In genomic region chr3:149340310-149340933, GRCh38 we compare ENCODE assay signal across 11 cellular contexts. TPM values are rescaled to one million over a fixed set of nuclear protein-coding genes. Genes with fewer than 3 reads are reported as not detected.
DNase-seq lines count a peak whose midpoint lies in the region; ATAC-seq and TF ChIP-seq lines count a peak whose summit lies in the region.
"Had no signal": no experiment of that assay in that cellular context is flagged by ENCODE, and none has a peak within 500 bp of the region (broad histone marks: within the 10 kb centered on the region; RNA-seq: fewer than 3 reads in every experiment).

No MANE protein-coding gene starts in this region.

- H3K9me2 ChIP-seq in HCT116 (ENCODE audit: insufficient read depth), result no peaks in the 10 kb centered on the region

- POLR2A ChIA-PET in HCT116 (lab: Charles Lee), result interaction anchor here (1.2 kb wide), 1 partner anchor 10 kb away, joined by 4 read pairs; no protein-coding TSS in a partner anchor
- POLR2A ChIA-PET in RWPE1 (lab: Yijun Ruan, JAX; ENCODE audit: low non-redundant PET), result no interaction called here
- POLR2A ChIA-PET in CD4-positive, alpha-beta memory T cell (lab: Charles Lee; ENCODE audit: partially characterized antibody), result no interaction called here

- peak overlapping the region; percentile 47 for H2AFZ ChIP-seq in HCT116 (ENCODE audit: low read depth, low read length, poor library complexity, severe bottlenecking)

- peak overlapping the region; percentile 70 for H3K27ac ChIP-seq in HCT116 (ENCODE audit: low read depth, low read length)
- H3K27ac ChIP-seq in RWPE1, result peak overlapping the region; percentile 73; the same call in 1 of the 2 replicates
- peak overlapping the region; percentile 77 to 97 (median 85) for H3K27ac ChIP-seq in heart right ventricle
- H3K27ac ChIP-seq in CD4-positive, alpha-beta memory T cell (ENCODE audit: low read depth, low read length), result no peak overlapping the region
- H3K27ac ChIP-seq: KMS-11 had no signal

- TF ChIP-seq RAD21 in HCT116 (IDR thresholded peaks at IDR 0.05; ENCODE audit: low read depth), result no peak

- H3K9ac ChIP-seq in HCT116 (ENCODE audit: low read length), result peak overlapping the region; percentile 52
- H3K9ac ChIP-seq in skeletal muscle satellite cell (ENCODE audit: low read depth, low read length), result peak overlapping the region; percentile 84
- H3K9ac ChIP-seq: KMS-11 had no signal

- DNase-seq in HCT116 (ENCODE audit: low read depth, low spot score) (no peak), RWPE1 (ENCODE audit: low spot score) (no peak), heart right ventricle (no peak), NAMALWA (ENCODE audit: low spot score) (no peak), GF-D8 (lab: John Stamatoyannopoulos, UW) (no peak)
- no peak for DNase-seq in CD4-positive, alpha-beta memory T cell
- DNase-seq in activated T-helper 2 cell treated with anti-CD3 and anti-CD28 coated beads, Interferon-gamma antibody, Interleukin-2, Interleukin-4, amounts not matched to agents 10 μg/mL and 5 μg/mL and 100 μg/mL, durations not matched to agents 14 hours and 24 hours and 36 hours (ENCODE audit: low spot score), result no peak
- DNase-seq: activated CD4-positive, alpha-beta memory T cell treated with anti-CD3 and anti-CD28 coated beads, Interleukin-2, amount 10 ng/mL, durations not matched to agents 7 days and 5 days had no signal

- RAD21 ChIA-PET in HCT116 (lab: Charles Lee; ENCODE audit: low non-redundant PET in 1 of 2, low total read pairs in 2 of 2, uncharacterized antibody in 2 of 2, unreplicated experiment in 2 of 2), result no interaction called here

- no peaks in the 10 kb centered on the region for H4K20me1 ChIP-seq in HCT116 (ENCODE audit: insufficient read depth)

- H3K27me3 ChIP-seq in HCT116 (ENCODE audit: insufficient read depth, low read length), result no peaks in the 10 kb centered on the region
- H3K27me3 ChIP-seq in heart right ventricle, result no peaks in the 10 kb centered on the region
- H3K27me3 ChIP-seq in skeletal muscle satellite cell (ENCODE audit: control insufficient read depth, insufficient read depth, low read length), result no peaks in the 10 kb centered on the region
- H3K27me3 ChIP-seq in CD4-positive, alpha-beta memory T cell (ENCODE audit: insufficient read depth, low read length), result no peaks in the 10 kb centered on the region

- H3K36me3 ChIP-seq in HCT116 (ENCODE audit: control insufficient read depth in 1 of 2, insufficient read depth in 2 of 2, low read length in 2 of 2) (no peaks in the 10 kb centered on the region), heart right ventricle (no peaks in the 10 kb centered on the region), skeletal muscle satellite cell (ENCODE audit: insufficient read depth, low read length) (no peaks in the 10 kb centered on the region)
- H3K36me3 ChIP-seq in CD4-positive, alpha-beta memory T cell (ENCODE audit: insufficient read depth, low read length), result no peaks in the 10 kb centered on the region

- H3K4me2 ChIP-seq in HCT116 (ENCODE audit: low read length) (peak overlapping the region; percentile 74), skeletal muscle satellite cell (ENCODE audit: low read length) (peak overlapping the region; percentile 78)
- H3K4me2 ChIP-seq: KMS-11 had no signal

- peak overlapping the region; percentile 21 to 40 for H3K4me3 ChIP-seq in HCT116 (replicated peaks in 1 of 2; ENCODE audit: low read depth in 1 of 2, low read length in 2 of 2)
- peak overlapping the region in 4 of 10 donors; percentile 0 to 29 (median 12) for H3K4me3 ChIP-seq in heart right ventricle
- peak overlapping the region; percentile 51 for H3K4me3 ChIP-seq in skeletal muscle satellite cell (ENCODE audit: low read length)
- H3K4me3 ChIP-seq in CD4-positive, alpha-beta memory T cell (ENCODE audit: low read length in 2 of 2), result no peak overlapping the region

- 25 to 30% methylated on average over 1 of the region's 1 CpG for WGBS in heart right ventricle, 2 donors

- H3K4me3 Mint-ChIP-seq in CD4-positive, alpha-beta memory T cell, result no peak overlapping the region
- no peak overlapping the region for H3K4me3 Mint-ChIP-seq in activated T-helper 2 cell treated with anti-CD3 and anti-CD28 coated beads, Interferon-gamma antibody, Interleukin-2, Interleukin-4, amounts not matched to agents 10 μg/mL and 5 μg/mL and 100 μg/mL, durations not matched to agents 14 hours and 24 hours and 36 hours (ENCODE audit: low read depth)
- H3K4me3 Mint-ChIP-seq: activated CD4-positive, alpha-beta memory T cell treated with anti-CD3 and anti-CD28 coated beads, Interleukin-2, amount 10 ng/mL, durations not matched to agents 7 days and 5 days; stimulated activated memory B cell treated with anti-CD40 and anti-IgM and Interleukin-4, amounts not matched to agents 10 μg/mL and 1 μg/mL and 100 μg/mL, for 72 hours had no signal

- no peak for TF ChIP-seq CTCF in HCT116 (IDR thresholded peaks at IDR 0.05 in 2 of 3, conservative IDR thresholded peaks at IDR 0.05 in 1 of 3; ENCODE audit: borderline replicate concordance in 1 of 3, insufficient read depth in 1 of 3, low read depth in 2 of 3, low read length in 2 of 3)
- TF ChIP-seq CTCF in RWPE1 (conservative IDR thresholded peaks at IDR 0.05; ENCODE audit: low read depth), result no peak
- TF ChIP-seq CTCF in heart right ventricle (IDR thresholded peaks at IDR 0.05), result no peak

- no peaks in the 10 kb centered on the region for H3K79me2 ChIP-seq in HCT116 (ENCODE audit: insufficient read depth, low read length)

- CTCF ChIA-PET in HCT116 (lab: Charles Lee), result no interaction called here
- CTCF ChIA-PET in RWPE1 (lab: Yijun Ruan, JAX), result interaction anchor here (0.7 kb wide), 1 partner anchor 350 kb away, joined by 3 read pairs; no protein-coding TSS in a partner anchor
- CTCF ChIA-PET in CD4-positive, alpha-beta memory T cell (lab: Charles Lee; ENCODE audit: partially characterized antibody), result interaction anchor here (1.0 to 1.8 kb wide), 2 partner anchors 11 to 17 kb away, joined by 4 to 5 read pairs; no protein-coding TSS in a partner anchor

- no TSS peak for BruUV-seq in HCT116 (replicated peaks; lab: Mats Ljungman, UMichigan)

- TF ChIP-seq POLR2A in HCT116 (IDR thresholded peaks at IDR 0.05; ENCODE audit: borderline replicate concordance, extremely low read depth, insufficient read depth, insufficient read length), result no peak

- H3K4me1 Mint-ChIP-seq in CD4-positive, alpha-beta memory T cell, result peaks cover 0 to 3% (median 1%) of the 10 kb centered on the region in 4 donors
- H3K4me1 Mint-ChIP-seq in activated T-helper 2 cell treated with anti-CD3 and anti-CD28 coated beads, Interferon-gamma antibody, Interleukin-2, Interleukin-4, amounts not matched to agents 10 μg/mL and 5 μg/mL and 100 μg/mL, durations not matched to agents 14 hours and 24 hours and 36 hours (ENCODE audit: low read depth), result no peaks in the 10 kb centered on the region

- H3K36me3 Mint-ChIP-seq in CD4-positive, alpha-beta memory T cell, result no peaks in the 10 kb centered on the region
- H3K36me3 Mint-ChIP-seq in activated T-helper 2 cell treated with anti-CD3 and anti-CD28 coated beads, Interferon-gamma antibody, Interleukin-2, Interleukin-4, amounts not matched to agents 10 μg/mL and 5 μg/mL and 100 μg/mL, durations not matched to agents 14 hours and 24 hours and 36 hours (ENCODE audit: low read depth), result no peaks in the 10 kb centered on the region
- H3K36me3 Mint-ChIP-seq: stimulated activated memory B cell treated with anti-CD40 and anti-IgM and Interleukin-4, amounts not matched to agents 10 μg/mL and 1 μg/mL and 100 μg/mL, for 72 hours had no signal

- H3K4me1 ChIP-seq in HCT116 (ENCODE audit: control insufficient read depth in 1 of 2, insufficient read depth in 2 of 2, low read length in 2 of 2) (peaks cover 13 to 54% of the 10 kb centered on the region in 2 experiments; a peak in 3 of 4 replicates), heart right ventricle (peaks cover 8 to 63% (median 34%) of the 10 kb centered on the region in 9 donors), skeletal muscle satellite cell (ENCODE audit: control insufficient read depth, insufficient read depth, low read length) (peaks cover 45% of the 10 kb centered on the region)
- H3K4me1 ChIP-seq in CD4-positive, alpha-beta memory T cell (ENCODE audit: insufficient read depth, low read length), result no peaks in the 10 kb centered on the region

- no peak overlapping the region for H3K27ac Mint-ChIP-seq in CD4-positive, alpha-beta memory T cell
- no peak overlapping the region for H3K27ac Mint-ChIP-seq in activated T-helper 2 cell treated with anti-CD3 and anti-CD28 coated beads, Interferon-gamma antibody, Interleukin-2, Interleukin-4, amounts not matched to agents 10 μg/mL and 5 μg/mL and 100 μg/mL, durations not matched to agents 14 hours and 24 hours and 36 hours
- H3K27ac Mint-ChIP-seq: activated CD4-positive, alpha-beta memory T cell treated with anti-CD3 and anti-CD28 coated beads, Interleukin-2, amount 10 ng/mL, durations not matched to agents 7 days and 5 days; stimulated activated memory B cell treated with anti-CD40 and anti-IgM and Interleukin-4, amounts not matched to agents 10 μg/mL and 1 μg/mL and 100 μg/mL, for 72 hours had no signal

- peaks cover 0 to 1% (median 0%) of the 10 kb centered on the region in 8 donors for H3K9me3 Mint-ChIP-seq in CD4-positive, alpha-beta memory T cell
- H3K9me3 Mint-ChIP-seq in activated T-helper 2 cell treated with anti-CD3 and anti-CD28 coated beads, Interferon-gamma antibody, Interleukin-2, Interleukin-4, amounts not matched to agents 10 μg/mL and 5 μg/mL and 100 μg/mL, durations not matched to agents 14 hours and 24 hours and 36 hours, result no peaks in the 10 kb centered on the region
- H3K9me3 Mint-ChIP-seq: activated CD4-positive, alpha-beta memory T cell treated with anti-CD3 and anti-CD28 coated beads, Interleukin-2, amount 10 ng/mL, durations not matched to agents 7 days and 5 days; stimulated activated memory B cell treated with anti-CD40 and anti-IgM and Interleukin-4, amounts not matched to agents 10 μg/mL and 1 μg/mL and 100 μg/mL, for 72 hours had no signal

- peak; percentile 52 for ATAC-seq in HCT116
- peak in 7 of 8 donors; percentile 44 to 72 (median 56) for ATAC-seq in heart right ventricle
- ATAC-seq: stimulated activated memory B cell treated with anti-CD40 and anti-IgM and Interleukin-4, amounts not matched to agents 10 μg/mL and 1 μg/mL and 100 μg/mL, for 72 hours had no signal

- intact Hi-C loops in HCT116 (cut with micrococcal nuclease), result no loop called here
- intact Hi-C loops in heart right ventricle (cut with DNase I), result loop anchor here in 2 of 10 donors (2.0 to 5.0 kb wide), 2 partner anchors 32 to 47 kb away; no protein-coding TSS in a partner anchor
- intact Hi-C loops in CD4-positive, alpha-beta memory T cell (cut with micrococcal nuclease), result loop anchor here (5.0 kb wide), 1 partner anchor 218 kb away; no protein-coding TSS in a partner anchor
- intact Hi-C loops in activated T-helper 2 cell treated with anti-CD3 and anti-CD28 coated beads, Interferon-gamma antibody, Interleukin-2, Interleukin-4, amounts not matched to agents 10 μg/mL and 5 μg/mL and 100 μg/mL, durations not matched to agents 14 hours and 24 hours and 36 hours (cut with micrococcal nuclease), result no loop called here

- H3K9me3 ChIP-seq in HCT116 (ENCODE audit: control insufficient read depth in 1 of 2, insufficient read depth in 1 of 2, low read depth in 1 of 2, low read length in 2 of 2), result no peaks in the 10 kb centered on the region
- H3K9me3 ChIP-seq in heart right ventricle, result no peaks in the 10 kb centered on the region
- no peaks in the 10 kb centered on the region for H3K9me3 ChIP-seq in skeletal muscle satellite cell (replicated peaks; ENCODE audit: low read length)
- no peaks in the 10 kb centered on the region for H3K9me3 ChIP-seq in CD4-positive, alpha-beta memory T cell (ENCODE audit: control insufficient read depth in 1 of 2, low read length in 2 of 2)

- H3K27me3 Mint-ChIP-seq in CD4-positive, alpha-beta memory T cell, result peaks cover 8 to 12% of the 10 kb centered on the region in 2 donors
- peaks cover 19% of the 10 kb centered on the region for H3K27me3 Mint-ChIP-seq in activated T-helper 2 cell treated with anti-CD3 and anti-CD28 coated beads, Interferon-gamma antibody, Interleukin-2, Interleukin-4, amounts not matched to agents 10 μg/mL and 5 μg/mL and 100 μg/mL, durations not matched to agents 14 hours and 24 hours and 36 hours (ENCODE audit: low read depth)

RNA-seq across cellular contexts. Expression of gene TM4SF18, which starts 7.0 kb away (rescaled TPM):
- total RNA-seq in HCT116 (2021; ENCODE audit: unreplicated experiment) (0.34 TPM), heart right ventricle (10 to 100 TPM in 6 of 10 donors, 1 to 10 TPM in 4; 4.1 to 21.2 (median 10.3) TPM)
- 0.77 and 1.2 TPM in 2 replicates for polyA plus RNA-seq in HCT116 (2012)
- polyA plus RNA-seq in heart right ventricle, result 1 to 10 TPM; 6.0 TPM
- 0.51 TPM in 1 of 2 replicates, not detected in the other for total RNA-seq in skeletal muscle satellite cell (2012; rRNA removed)
- total RNA-seq in CD4-positive, alpha-beta memory T cell, result not detected
- polyA plus RNA-seq in CD4-positive, alpha-beta memory T cell, result not detected
- total RNA-seq in activated T-helper 2 cell treated with anti-CD3 and anti-CD28 coated beads, Interferon-gamma antibody, Interleukin-2, Interleukin-4, amounts not matched to agents 10 μg/mL and 5 μg/mL and 100 μg/mL, durations not matched to agents 14 hours and 24 hours and 36 hours, result not detected in 2 replicates
- total RNA-seq: activated CD4-positive, alpha-beta memory T cell treated with anti-CD3 and anti-CD28 coated beads, Interleukin-2, amount 10 ng/mL, durations not matched to agents 7 days and 5 days had no signal

RNA-seq across cellular contexts. Expression of gene TM4SF1, which starts 37.0 kb away (rescaled TPM):
- 0.66 TPM for total RNA-seq in HCT116 (2021; ENCODE audit: unreplicated experiment)
- 0.07 and 0.09 TPM in 2 replicates for polyA plus RNA-seq in HCT116 (2012)
- 100 to 1,000 TPM in 5 of 10 donors, 10 to 100 TPM in 5; 63.6 to 142 (median 95.2) TPM for total RNA-seq in heart right ventricle
- polyA plus RNA-seq in heart right ventricle, result 100 to 1,000 TPM; 131 to 132 TPM
- 279 and 440 TPM in 2 replicates for total RNA-seq in skeletal muscle satellite cell (2012; rRNA removed)
- total RNA-seq in CD4-positive, alpha-beta memory T cell, result not detected
- not detected for polyA plus RNA-seq in CD4-positive, alpha-beta memory T cell
- not detected in 2 replicates for total RNA-seq in activated T-helper 2 cell treated with anti-CD3 and anti-CD28 coated beads, Interferon-gamma antibody, Interleukin-2, Interleukin-4, amounts not matched to agents 10 μg/mL and 5 μg/mL and 100 μg/mL, durations not matched to agents 14 hours and 24 hours and 36 hours
- total RNA-seq: activated CD4-positive, alpha-beta memory T cell treated with anti-CD3 and anti-CD28 coated beads, Interleukin-2, amount 10 ng/mL, durations not matched to agents 7 days and 5 days had no signal

Comparison
In these comparisons a context has a peak if more than half of its experiments do, and no peak if none do; other contexts are left out.
1. H3K4me3 ChIP-seq: peak in HCT116 (2 of 2) and skeletal muscle satellite cell (single experiment); none in CD4-positive, alpha-beta memory T cell (0 of 2).
2. RNA of gene TM4SF1, which starts 37.0 kb away (total RNA-seq): 63.6 to 142 TPM in heart right ventricle; 0.66 TPM in HCT116 (single experiment), not detected in CD4-positive, alpha-beta memory T cell and not detected in activated T-helper 2 cell treated with anti-CD3 and anti-CD28 coated beads, Interferon-gamma antibody, Interleukin-2, Interleukin-4, amounts not matched to agents 10 μg/mL and 5 μg/mL and 100 μg/mL, durations not matched to agents 14 hours and 24 hours and 36 hours; every median in the first group is over 10 times any median in the second.